6 cellular contexts compared by ENCODE assay signal in the genomic region with DNA sequence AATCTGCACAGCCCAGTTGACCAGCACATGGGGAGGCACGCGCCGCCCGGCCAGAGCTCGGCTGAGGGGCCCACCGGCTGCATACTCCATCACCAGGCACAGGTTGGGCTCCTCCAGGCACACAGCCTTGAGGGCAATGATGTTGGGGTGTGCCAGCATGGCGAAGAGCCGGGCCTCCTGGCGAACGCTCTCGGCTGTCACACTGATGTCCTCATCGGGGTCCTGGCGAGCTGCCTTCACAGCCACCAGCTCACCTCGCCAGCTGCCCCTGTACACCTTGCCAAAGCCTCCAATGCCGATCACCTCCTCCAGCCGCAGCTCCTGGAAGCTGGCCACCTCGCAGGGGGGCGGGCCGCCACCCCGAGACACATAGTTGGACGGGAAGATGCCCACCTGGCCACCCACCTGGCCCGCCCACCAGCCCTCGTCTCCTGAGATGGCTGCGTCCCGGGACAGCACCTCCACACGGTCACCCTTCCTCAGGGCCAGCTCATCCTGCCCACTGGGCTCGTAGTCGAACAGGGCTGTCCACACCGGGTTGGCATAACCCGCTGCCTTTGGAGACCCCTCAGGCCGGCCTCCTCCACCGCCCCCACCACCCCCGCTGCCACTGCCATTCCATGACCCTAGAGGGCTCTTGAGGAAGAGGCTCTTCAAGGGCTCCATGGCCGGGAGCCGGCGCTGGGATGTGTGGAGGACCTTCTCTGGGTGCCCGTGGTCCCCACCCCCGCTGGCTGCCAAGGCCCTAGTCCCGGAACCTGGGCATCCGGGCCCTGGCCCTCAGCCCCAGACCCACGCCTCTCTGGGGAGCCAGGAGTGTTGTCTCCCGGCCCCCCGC. TPM values are rescaled to one million over a fixed set of nuclear protein-coding genes. Genes with fewer than 3 reads are reported as not detected.
A peak's percentile ranks its signal among the peaks of the same experiment; 100 is the strongest.
DNase-seq lines count a peak whose midpoint lies in the region; ATAC-seq and TF ChIP-seq lines count a peak whose summit lies in the region.

No MANE protein-coding gene starts in this region.

- peaks cover 44% of the 10 kb centered on the region for H3K4me1 Mint-ChIP-seq in T-helper 17 cell

- peaks cover 28% of the 10 kb centered on the region for H3K36me3 ChIP-seq in iPS-20b (ENCODE audit: insufficient read depth, low read depth, low read length)

- H3K36me3 Mint-ChIP-seq in T-helper 17 cell (ENCODE audit: low read depth): peaks cover 3% of the 10 kb centered on the region

- peaks cover 5% of the 10 kb centered on the region; the same call in 1 of the 2 replicates for H3K4me1 ChIP-seq in iPS-20b (ENCODE audit: insufficient read depth, low read length)

- H3K9me3 ChIP-seq in T-helper 17 cell (ENCODE audit: control insufficient read depth, low read length, poor library complexity, severe bottlenecking): no peaks in the 10 kb centered on the region
- H3K9me3 ChIP-seq in iPS-20b (ENCODE audit: insufficient read depth, low read depth, low read length): no peaks in the 10 kb centered on the region

- no peaks in the 10 kb centered on the region for H3K27me3 Mint-ChIP-seq in T-helper 17 cell

- no peak for ATAC-seq in T-helper 17 cell

- peak overlapping the region; percentile 98 for H3K27ac Mint-ChIP-seq in T-helper 17 cell

- DNase-seq in COLO668 (lab: John Stamatoyannopoulos, UW; ENCODE audit: unreplicated experiment) (peak; percentile 46), T-helper 17 cell (no peak), GM20000 (ENCODE audit: low spot score) (no peak), NK-92 (lab: John Stamatoyannopoulos, UW; ENCODE audit: unreplicated experiment) (no peak), GDM1 (lab: John Stamatoyannopoulos, UW) (no peak)

- no peak for TF ChIP-seq CTCF in GM20000 (IDR thresholded peaks at IDR 0.05; ENCODE audit: extremely low read depth, missing control alignments)

- H3K9ac ChIP-seq in iPS-20b (ENCODE audit: low read depth, low read length): peak overlapping the region; percentile 85

- H3K4me3 Mint-ChIP-seq in T-helper 17 cell: peak overlapping the region; percentile 98

- H3K4me3 ChIP-seq in iPS-20b (ENCODE audit: low read length): peak overlapping the region; percentile 86; the same call in 1 of the 2 replicates

- H3K27me3 ChIP-seq in iPS-20b (ENCODE audit: insufficient read depth, low read length): no peaks in the 10 kb centered on the region

- H3K27ac ChIP-seq in iPS-20b (ENCODE audit: low read length): no peak overlapping the region

RNA-seq across cellular contexts. Expression of a gene that starts 0.7 kb away (rescaled TPM):
- total RNA-seq in T-helper 17 cell: 10 to 100 TPM; 63.1 to 64.6 TPM

RNA-seq across cellular contexts. Expression of a gene that starts 2.3 kb away (rescaled TPM):
- 10 to 100 TPM; 56.0 to 60.5 TPM for total RNA-seq in T-helper 17 cell

RNA-seq across cellular contexts. Expression of a gene that starts 17.7 kb away (rescaled TPM):
- total RNA-seq in T-helper 17 cell: 1 to 10 TPM; 4.7 to 5.7 TPM

RNA-seq across cellular contexts. Expression of a gene that starts 24.6 kb away (rescaled TPM):
- total RNA-seq in T-helper 17 cell: 100 to 1,000 TPM; 142 to 182 TPM

RNA-seq across cellular contexts. Expression of a gene that starts 37.5 kb away (rescaled TPM):
- 100 to 1,000 TPM; 123 to 152 TPM for total RNA-seq in T-helper 17 cell
